Comparison of ENCODE assay signal across 26 cellular contexts in the genomic region with DNA sequence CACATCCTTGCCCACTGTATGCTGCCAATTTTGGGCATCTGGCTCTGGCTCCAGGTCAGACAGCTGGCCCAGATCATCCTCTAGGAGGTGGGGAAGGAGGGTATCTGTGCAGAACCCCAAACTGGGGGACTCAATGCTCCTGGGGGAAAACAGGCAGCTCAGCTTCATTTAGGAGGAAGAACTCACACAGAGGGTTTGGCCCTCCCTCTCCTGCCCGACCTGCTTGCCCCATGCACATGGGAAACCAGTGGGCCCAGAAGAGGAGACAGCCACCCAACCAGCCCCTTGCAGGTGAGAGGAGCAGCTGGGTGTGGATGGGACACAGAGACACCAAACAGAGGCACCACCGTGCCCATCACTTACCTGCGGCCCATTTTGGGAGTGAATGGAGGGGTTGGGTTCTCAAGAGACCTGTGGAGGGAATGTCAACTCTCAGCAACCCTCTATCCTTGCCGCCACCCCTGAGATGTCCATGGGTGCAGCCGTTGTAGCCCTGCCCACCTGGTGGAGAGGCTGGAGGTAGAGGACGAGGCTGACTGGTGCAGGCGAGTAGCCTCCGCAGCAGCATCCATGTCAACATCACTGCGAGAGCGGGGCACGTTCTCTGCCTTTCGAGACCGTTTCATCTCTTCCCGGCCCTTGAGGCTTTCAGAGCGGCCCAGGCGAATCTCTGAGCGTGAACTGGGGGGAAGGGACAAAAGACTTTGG. TPM values are rescaled to one million over a fixed set of nuclear protein-coding genes. Genes with fewer than 3 reads are reported as not detected.
DNase-seq lines count a peak whose midpoint lies in the region; ATAC-seq, FAIRE-seq and TF ChIP-seq lines count a peak whose summit lies in the region.
"Had no signal": no experiment of that assay in that cellular context is flagged by ENCODE, and none has a peak within 500 bp of the region (broad histone marks: within the 10 kb centered on the region; RNA-seq: fewer than 3 reads in every experiment).

No MANE protein-coding gene starts in this region.

- no peak overlapping the region for H3K4me3 ChIP-seq in bronchial epithelial cell (ENCODE audit: low read depth, low read length)
- no peak overlapping the region for H3K4me3 ChIP-seq in effector memory CD4-positive, alpha-beta T cell (ENCODE audit: insufficient read depth, low read depth, low read length, poor library complexity, severe bottlenecking)
- H3K4me3 ChIP-seq: A549; BLaER1 treated with 17β-estradiol and CSF1 and Interleukin-3, amounts not matched to agents 10 nM and 100 nM; GM12878; HAP-1 had no signal

- intact Hi-C loops in sciatic nerve (cut with DNase I), result no loop called here

- no peak for ATAC-seq in sciatic nerve
- no peak for ATAC-seq in HG03045 (IDR thresholded peaks at IDR 0.05; ENCODE audit: unreplicated experiment)

- peaks cover 27% of the 10 kb centered on the region for H3K36me3 ChIP-seq in bronchial epithelial cell (ENCODE audit: control insufficient read depth, insufficient read depth, low read length)
- H3K36me3 ChIP-seq in effector memory CD4-positive, alpha-beta T cell (ENCODE audit: control insufficient read depth, insufficient read depth, low read length), result peaks cover 75% of the 10 kb centered on the region

- H3K27ac ChIP-seq in effector memory CD4-positive, alpha-beta T cell (ENCODE audit: insufficient read depth, low read length, poor library complexity, severe bottlenecking), result no peak overlapping the region
- H3K27ac ChIP-seq: A549; BLaER1 treated with 17β-estradiol and CSF1 and Interleukin-3, amounts not matched to agents 10 nM and 100 nM had no signal

- H3K27me3 ChIP-seq in bronchial epithelial cell (ENCODE audit: control insufficient read depth, insufficient read depth, low read length), result no peaks in the 10 kb centered on the region
- H3K27me3 ChIP-seq in effector memory CD4-positive, alpha-beta T cell (replicated peaks; ENCODE audit: control insufficient read depth, insufficient read depth, low read length, poor library complexity, severe bottlenecking), result no peaks in the 10 kb centered on the region
- H3K27me3 ChIP-seq: BE2C; BLaER1 treated with 17β-estradiol and CSF1 and Interleukin-3, amounts not matched to agents 10 nM and 100 nM had no signal

- no peak for TF ChIP-seq CTCF in bronchial epithelial cell (IDR thresholded peaks at IDR 0.05; ENCODE audit: insufficient read depth, low read length, severe bottlenecking)

- H3K9me3 ChIP-seq in effector memory CD4-positive, alpha-beta T cell (ENCODE audit: control insufficient read depth, low read length), result no peaks in the 10 kb centered on the region
- H3K9me3 ChIP-seq: A549; BE2C; BLaER1 treated with 17β-estradiol and CSF1 and Interleukin-3, amounts not matched to agents 10 nM and 100 nM; HAP-1 had no signal

- peak; percentile 50 for FAIRE-seq in bronchial epithelial cell (lab: Jason Lieb, UNC)
- FAIRE-seq: A549, D721Med, GM12878, H54 had no signal

- DNase-seq in activated CD8-positive, alpha-beta memory T cell treated with anti-CD3 and anti-CD28 coated beads, Interleukin-2, amount 50 U/mL, for 48 hours, result peak; percentile 30
- no peak for DNase-seq in activated CD8-positive, alpha-beta memory T cell treated with anti-CD3 and anti-CD28 coated beads, Interleukin-2, amount 50 U/mL, for 4 hours
- DNase-seq in bronchial epithelial cell (ENCODE audit: low read depth), result no peak
- DNase-seq in mesenteric fat pad (ENCODE audit: low spot score), result peak; percentile 76
- DNase-seq in sciatic nerve (ENCODE audit: low spot score), result peak; percentile 43
- DNase-seq in T-helper 1 cell, result no peak
- no peak for DNase-seq in effector memory CD4-positive, alpha-beta T cell
- DNase-seq: 8988T; ACHN; AML-193; BE2C; CD4-positive, alpha-beta T cell; CD8-positive, alpha-beta memory T cell; DMS 273 treated with DMSO at 0.1 percent for 48 hours; DMS79; EL; GDM1; GOT3; HFFc6 had no signal

- H3K4me1 ChIP-seq in effector memory CD4-positive, alpha-beta T cell (ENCODE audit: control insufficient read depth, insufficient read depth, low read length, poor library complexity, severe bottlenecking), result no peaks in the 10 kb centered on the region
- H3K4me1 ChIP-seq: A549, BE2C, HAP-1 had no signal

RNA-seq across cellular contexts. Expression of a gene that starts 27.5 kb away (rescaled TPM):
- total RNA-seq in bronchial epithelial cell (not detected in 2 replicates), mesenteric fat pad (0.32 TPM), sciatic nerve (2.5 TPM)
- total RNA-seq: CD4-positive, alpha-beta T cell; CD8-positive, alpha-beta memory T cell; GM12878 had no signal

RNA-seq across cellular contexts. Expression of a gene that starts 54.5 kb away (rescaled TPM):
- total RNA-seq in bronchial epithelial cell (1.8 TPM in 2 replicates), mesenteric fat pad (17.7 TPM), sciatic nerve (74.7 TPM)
- total RNA-seq: CD8-positive, alpha-beta memory T cell; GM12878 had no signal

Comparison
In these comparisons a context has a peak if more than half of its experiments do, and no peak if none do; other contexts are left out.
1. DNase-seq: peak in activated CD8-positive, alpha-beta memory T cell treated with anti-CD3 and anti-CD28 coated beads, Interleukin-2, amount 50 U/mL, for 48 hours (single experiment), mesenteric fat pad (single experiment) and sciatic nerve (single experiment); none in activated CD8-positive, alpha-beta memory T cell treated with anti-CD3 and anti-CD28 coated beads, Interleukin-2, amount 50 U/mL, for 4 hours (single experiment), bronchial epithelial cell (single experiment), T-helper 1 cell (0 of 5) and effector memory CD4-positive, alpha-beta T cell (0 of 3).